Comparison of ENCODE assay signal across 24 cellular contexts in the genomic region with DNA sequence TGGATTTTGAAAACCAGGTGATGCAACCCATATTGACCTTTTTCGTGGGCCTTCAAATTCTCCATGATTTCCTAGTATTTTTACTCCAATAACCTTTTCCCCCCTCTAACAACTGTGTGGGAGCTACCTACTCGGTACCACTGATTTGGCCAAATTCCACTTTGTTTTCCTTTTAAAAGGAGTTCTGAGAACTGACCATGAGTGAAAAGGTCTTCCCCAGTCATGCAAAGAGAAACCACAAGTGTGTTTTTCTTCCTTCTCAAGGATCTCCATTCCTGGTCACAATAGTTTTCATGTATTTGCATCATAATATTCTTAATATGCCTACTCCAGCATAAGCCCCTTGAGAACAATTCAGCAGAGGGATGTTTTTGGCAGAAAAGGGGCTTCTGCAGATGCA.
"Had no signal": no experiment of that assay in that cellular context is flagged by ENCODE, and none has a peak within 500 bp of the region (broad histone marks: within the 10 kb centered on the region; RNA-seq: fewer than 3 reads in every experiment).

No MANE protein-coding gene starts in this region.

- H3K27ac Mint-ChIP-seq: activated CD4-positive, alpha-beta T cell treated with anti-CD3 and anti-CD28 coated beads, Interleukin-2, amount 10 ng/mL, durations not matched to agents 7 days and 5 days; activated CD8-positive, alpha-beta T cell treated with anti-CD3 and anti-CD28 coated beads, Interleukin-2, amount 10 ng/mL, durations not matched to agents 7 days and 5 days; activated naive CD4-positive, alpha-beta T cell treated with anti-CD3 and anti-CD28 coated beads, Interleukin-2, amount 50 U/mL, for 24 hours; natural killer cell; stimulated activated memory B cell treated with anti-CD40 and anti-IgM and Interleukin-4, amounts not matched to agents 10 μg/mL and 1 μg/mL and 100 μg/mL, for 72 hours; T-cell had no signal

- H3K36me3 ChIP-seq: left ventricle myocardium inferior, neutrophil, ovary, right lobe of liver, transverse colon had no signal

- ATAC-seq: activated CD8-positive, alpha-beta T cell treated with anti-CD3 and anti-CD28 coated beads, Interleukin-2, amount 10 ng/mL, durations not matched to agents 7 days and 5 days; natural killer cell; psoas muscle; right lobe of liver; stimulated activated memory B cell treated with anti-CD40 and anti-IgM and Interleukin-4, amounts not matched to agents 10 μg/mL and 1 μg/mL and 100 μg/mL, for 72 hours; T-cell had no signal

- H3K4me3 Mint-ChIP-seq: activated CD4-positive, alpha-beta T cell treated with anti-CD3 and anti-CD28 coated beads, Interleukin-2, amount 10 ng/mL, durations not matched to agents 7 days and 5 days; activated CD8-positive, alpha-beta T cell treated with anti-CD3 and anti-CD28 coated beads, Interleukin-2, amount 10 ng/mL, durations not matched to agents 7 days and 5 days; activated naive CD4-positive, alpha-beta T cell treated with anti-CD3 and anti-CD28 coated beads, Interleukin-2, amount 50 U/mL, for 24 hours; natural killer cell; stimulated activated memory B cell treated with anti-CD40 and anti-IgM and Interleukin-4, amounts not matched to agents 10 μg/mL and 1 μg/mL and 100 μg/mL, for 72 hours; T-cell had no signal

- H3K4me3 ChIP-seq: left ventricle myocardium inferior, ovary, psoas muscle, right lobe of liver, smooth muscle cell, transverse colon had no signal

- H3K4me1 ChIP-seq: left ventricle myocardium inferior, psoas muscle, right lobe of liver, transverse colon had no signal

- H3K9me3 ChIP-seq: left ventricle myocardium inferior, neutrophil, ovary, psoas muscle, right lobe of liver, transverse colon had no signal

- H3K4me1 Mint-ChIP-seq: activated CD4-positive, alpha-beta T cell treated with anti-CD3 and anti-CD28 coated beads, Interleukin-2, amount 10 ng/mL, durations not matched to agents 7 days and 5 days; activated naive CD4-positive, alpha-beta T cell treated with anti-CD3 and anti-CD28 coated beads, Interleukin-2, amount 50 U/mL, for 24 hours; natural killer cell; stimulated activated memory B cell treated with anti-CD40 and anti-IgM and Interleukin-4, amounts not matched to agents 10 μg/mL and 1 μg/mL and 100 μg/mL, for 72 hours; T-cell had no signal

- H3K4me2 ChIP-seq: smooth muscle cell had no signal

- H3K36me3 Mint-ChIP-seq: activated naive CD4-positive, alpha-beta T cell treated with anti-CD3 and anti-CD28 coated beads, Interleukin-2, amount 50 U/mL, for 24 hours; natural killer cell; stimulated activated memory B cell treated with anti-CD40 and anti-IgM and Interleukin-4, amounts not matched to agents 10 μg/mL and 1 μg/mL and 100 μg/mL, for 72 hours; T-cell had no signal

- FAIRE-seq: bronchial epithelial cell, keratinocyte, urothelium cell line had no signal

- H3K27ac ChIP-seq: epithelial cell of prostate, left ventricle myocardium inferior, neutrophil, ovary, psoas muscle, right lobe of liver, transverse colon had no signal

- H3K27me3 ChIP-seq: ovary, right lobe of liver, transverse colon had no signal

- DNase-seq: activated CD4-positive, alpha-beta T cell treated with anti-CD3 and anti-CD28 coated beads, Interleukin-2, amount 10 ng/mL, durations not matched to agents 7 days and 5 days; activated CD4-positive, CD25-positive, alpha-beta regulatory T cell treated with anti-CD3 and anti-CD28 coated beads, Interleukin-2, amount 50 U/mL, for 72 hours; activated CD8-positive, alpha-beta T cell treated with anti-CD3 and anti-CD28 coated beads, Interleukin-2, amount 10 ng/mL, durations not matched to agents 7 days and 5 days; activated gamma-delta T cell treated with Interleukin-2 at 50 U/mL for 16 hours; activated T-cell treated with anti-CD3 and anti-CD28 coated beads, Interleukin-2, amount 50 U/mL, for 1 hour; aorta; cortex of kidney; left ventricle myocardium inferior; midbrain; natural killer cell; ovary; psoas muscle; right lobe of liver; stimulated activated CD4-positive, alpha-beta T cell treated with anti-CD3 and anti-CD28 coated beads, Interleukin-15, amount 100 ng/mL, for 24 hours; T-cell; transverse colon had no signal

- H3K9me3 Mint-ChIP-seq: activated CD4-positive, alpha-beta T cell treated with anti-CD3 and anti-CD28 coated beads, Interleukin-2, amount 10 ng/mL, durations not matched to agents 7 days and 5 days; activated naive CD4-positive, alpha-beta T cell treated with anti-CD3 and anti-CD28 coated beads, Interleukin-2, amount 50 U/mL, for 24 hours; natural killer cell; stimulated activated memory B cell treated with anti-CD40 and anti-IgM and Interleukin-4, amounts not matched to agents 10 μg/mL and 1 μg/mL and 100 μg/mL, for 72 hours; T-cell had no signal
